Comparison of ENCODE assay signal across 22 cellular contexts in the genomic region with DNA sequence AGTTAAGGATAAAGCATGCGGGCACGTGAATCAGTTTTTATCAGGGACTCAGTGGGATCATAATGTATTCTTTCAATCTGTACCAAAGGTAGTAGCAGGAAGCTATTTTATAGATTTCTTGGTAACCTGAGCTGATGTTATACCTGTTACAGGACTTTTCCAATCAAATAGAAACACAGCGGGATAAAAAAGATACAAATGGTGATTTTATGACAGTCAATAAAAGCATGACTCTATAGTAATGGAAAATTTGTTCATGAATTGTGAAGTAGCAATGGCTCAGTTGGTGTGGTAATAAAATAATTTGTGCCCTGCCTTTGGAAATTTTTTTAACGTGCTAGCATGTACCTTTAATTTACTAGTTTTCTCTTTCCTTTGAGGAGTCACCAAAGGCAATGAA.
"Had no signal": no experiment of that assay in that cellular context is flagged by ENCODE, and none has a peak within 500 bp of the region (broad histone marks: within the 10 kb centered on the region; RNA-seq: fewer than 3 reads in every experiment).

No MANE protein-coding gene starts in this region.

- ATAC-seq: effector memory CD8-positive, alpha-beta T cell; esophagus mucosa; gastrocnemius medialis; heart right ventricle; left cardiac atrium; left lung; left ventricle myocardium superior; lower lobe of right lung; naive thymus-derived CD4-positive, alpha-beta T cell had no signal

- H3K9me3 ChIP-seq: colonic mucosa, esophagus squamous epithelium, gastrocnemius medialis, heart right ventricle, left lung, lower lobe of right lung had no signal

- H3K4me1 ChIP-seq: colonic mucosa, esophagus squamous epithelium, gastrocnemius medialis, left lung, lower lobe of right lung had no signal

- H3K4me3 ChIP-seq: colonic mucosa, esophagus squamous epithelium, gastrocnemius medialis, heart right ventricle, left lung, lower lobe of right lung had no signal

- H3K36me3 ChIP-seq: colonic mucosa, esophagus squamous epithelium, gastrocnemius medialis, heart right ventricle, left lung, lower lobe of right lung had no signal

- H3K27me3 ChIP-seq: colonic mucosa, esophagus squamous epithelium, gastrocnemius medialis, heart right ventricle, left lung had no signal

- DNase-seq: colonic mucosa; cortex of kidney; effector CD8-positive, alpha-beta T cell; effector memory CD8-positive, alpha-beta T cell; endodermal cell; erythroblast; esophagus squamous epithelium; foreskin fibroblast; foreskin melanocyte; gastrocnemius medialis; glutamatergic neuron; head of caudate nucleus; heart right ventricle; hippocampal formation; left cardiac atrium; left lung; left ventricle myocardium superior; lower lobe of right lung; mesenchymal stem cell; naive thymus-derived CD4-positive, alpha-beta T cell had no signal

- H3K27ac ChIP-seq: colonic mucosa, epithelial cell of prostate, esophagus squamous epithelium, gastrocnemius medialis, heart right ventricle, left lung, lower lobe of right lung had no signal
